8 cellular contexts compared by ENCODE assay signal in the genomic region with DNA sequence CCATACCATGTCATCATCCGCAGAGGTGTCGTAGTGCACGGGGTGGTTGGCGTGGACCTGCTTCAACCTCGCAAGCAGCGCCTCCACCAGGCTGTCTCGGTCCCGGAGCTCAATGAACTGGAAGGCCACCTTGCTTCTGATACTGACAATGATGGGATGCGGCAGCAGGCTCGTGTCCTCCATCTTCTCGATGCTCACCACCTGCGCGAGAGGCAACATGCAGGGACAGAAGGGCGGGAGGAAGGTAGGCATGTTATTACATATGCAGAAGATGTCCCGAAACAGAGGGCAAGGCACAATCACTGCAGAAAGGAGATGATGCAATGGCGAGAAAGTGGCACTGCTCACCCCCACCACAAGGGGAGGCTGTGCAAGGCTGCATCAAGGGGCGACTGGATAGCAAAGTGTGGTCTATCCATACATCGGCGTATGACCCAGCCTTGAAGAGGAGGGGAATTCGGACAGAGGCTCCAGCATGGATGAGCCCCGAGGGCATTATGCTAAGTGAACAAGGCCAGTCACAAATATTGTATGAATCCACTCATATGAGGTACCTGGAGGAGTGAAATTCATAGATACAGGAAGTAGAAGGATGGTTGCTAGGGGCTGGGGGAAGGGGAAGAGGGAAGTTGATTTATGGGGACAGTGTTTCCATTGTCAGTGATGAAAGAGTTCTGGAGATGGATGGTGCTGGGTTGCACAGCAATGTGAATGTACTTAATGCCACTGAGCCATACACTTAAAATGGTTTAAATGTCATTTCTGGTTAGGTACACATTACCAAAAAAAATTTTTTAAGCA. TPM values are rescaled to one million over a fixed set of nuclear protein-coding genes. Genes with fewer than 3 reads are reported as not detected.
DNase-seq lines count a peak whose midpoint lies in the region; ATAC-seq and TF ChIP-seq lines count a peak whose summit lies in the region.

No MANE protein-coding gene starts in this region.

- no peaks in the 10 kb centered on the region for H3K9me3 ChIP-seq in psoas muscle

- no peaks in the 10 kb centered on the region for H3K4me1 ChIP-seq in psoas muscle

- H3K4me3 ChIP-seq in psoas muscle = no peak overlapping the region

- no peaks in the 10 kb centered on the region for H3K36me3 Mint-ChIP-seq in activated CD4-positive, alpha-beta T cell treated with anti-CD3 and anti-CD28 coated beads, Interleukin-2, amount 10 ng/mL, durations not matched to agents 24 days and 14 days (ENCODE audit: low read depth)

- intact Hi-C loops in activated CD4-positive, alpha-beta T cell treated with anti-CD3 and anti-CD28 coated beads, Interleukin-2, amount 10 ng/mL, durations not matched to agents 24 days and 14 days (cut with micrococcal nuclease) = no loop called here
- intact Hi-C loops in psoas muscle (cut with DNase I) = loop anchor here in 1 of 2 donors (2.0 to 5.0 kb wide), 2 partner anchors 114 to 169 kb away; no protein-coding TSS in a partner anchor

- no peak overlapping the region for H3K4me3 Mint-ChIP-seq in activated CD4-positive, alpha-beta T cell treated with anti-CD3 and anti-CD28 coated beads, Interleukin-2, amount 10 ng/mL, durations not matched to agents 24 days and 14 days

- no peaks in the 10 kb centered on the region for H3K9me3 Mint-ChIP-seq in activated CD4-positive, alpha-beta T cell treated with anti-CD3 and anti-CD28 coated beads, Interleukin-2, amount 10 ng/mL, durations not matched to agents 24 days and 14 days

- H3K27ac ChIP-seq in psoas muscle = no peak overlapping the region

- ATAC-seq in psoas muscle (peak; percentile 53 to 66 (median 64)), GM19023 (IDR thresholded peaks at IDR 0.05; ENCODE audit: unreplicated experiment) (no peak)

- H3K36me3 ChIP-seq in psoas muscle (ENCODE audit: insufficient read depth in 1 of 2, low read depth in 1 of 2) = peaks cover 4 to 72% of the 10 kb centered on the region in 2 donors

- TF ChIP-seq CTCF in psoas muscle (IDR thresholded peaks at IDR 0.05) = peak; percentile 62

- H3K27ac Mint-ChIP-seq in activated CD4-positive, alpha-beta T cell treated with anti-CD3 and anti-CD28 coated beads, Interleukin-2, amount 10 ng/mL, durations not matched to agents 24 days and 14 days = peak overlapping the region; percentile 60

- WGBS in psoas muscle, 3 donors = 83 to 91% (median 89%) methylated on average over 21 of the region's 21 CpGs

- DNase-seq in activated CD4-positive, alpha-beta T cell treated with anti-CD3 and anti-CD28 coated beads, Interleukin-2, amount 10 ng/mL, durations not matched to agents 24 days and 14 days = no peak
- no peak for DNase-seq in activated CD4-positive, alpha-beta T cell treated with anti-CD3 and anti-CD28 coated beads for 1 hour
- DNase-seq in NCI-H69 (lab: John Stamatoyannopoulos, UW) (peak; percentile 25), dermis blood vessel endothelial cell (peak; percentile 59), psoas muscle (no peak), medulla oblongata (ENCODE audit: extremely low spot score) (no peak)
- DNase-seq in central memory CD4-positive, alpha-beta T cell = no peak

- H3K4me1 Mint-ChIP-seq in activated CD4-positive, alpha-beta T cell treated with anti-CD3 and anti-CD28 coated beads, Interleukin-2, amount 10 ng/mL, durations not matched to agents 24 days and 14 days = peaks cover 5% of the 10 kb centered on the region

- peaks cover 3% of the 10 kb centered on the region for H3K27me3 Mint-ChIP-seq in activated CD4-positive, alpha-beta T cell treated with anti-CD3 and anti-CD28 coated beads, Interleukin-2, amount 10 ng/mL, durations not matched to agents 24 days and 14 days

- no peaks in the 10 kb centered on the region for H3K27me3 ChIP-seq in psoas muscle (ENCODE audit: insufficient read depth in 3 of 3, low read length in 2 of 3)

RNA-seq across cellular contexts. Expression of a gene that starts 36.6 kb away (rescaled TPM):
- total RNA-seq in activated CD4-positive, alpha-beta T cell treated with anti-CD3 and anti-CD28 coated beads, Interleukin-2, amount 10 ng/mL, durations not matched to agents 24 days and 14 days = 1,154 and 1,159 TPM in 2 replicates
- total RNA-seq in dermis blood vessel endothelial cell (894 and 1,408 TPM in 2 replicates), psoas muscle (1,000 to 10,000 TPM in 1 of 4 donors, 100 to 1,000 TPM in 3; 718 to 1,227 (median 793) TPM)
- 1,000 to 10,000 TPM; 2,383 to 3,893 (median 2,730) TPM for polyA plus RNA-seq in psoas muscle

Comparison
In these comparisons a context has a peak if more than half of its experiments do, and no peak if none do; other contexts are left out.
1. DNase-seq: peak in NCI-H69 (single experiment) and dermis blood vessel endothelial cell (single experiment); none in activated CD4-positive, alpha-beta T cell treated with anti-CD3 and anti-CD28 coated beads, Interleukin-2, amount 10 ng/mL, durations not matched to agents 24 days and 14 days (single experiment), activated CD4-positive, alpha-beta T cell treated with anti-CD3 and anti-CD28 coated beads for 1 hour (single experiment), psoas muscle (0 of 2), central memory CD4-positive, alpha-beta T cell (single experiment) and medulla oblongata (single experiment).